Comparison of ENCODE assay signal across 16 cellular contexts in the genomic region with DNA sequence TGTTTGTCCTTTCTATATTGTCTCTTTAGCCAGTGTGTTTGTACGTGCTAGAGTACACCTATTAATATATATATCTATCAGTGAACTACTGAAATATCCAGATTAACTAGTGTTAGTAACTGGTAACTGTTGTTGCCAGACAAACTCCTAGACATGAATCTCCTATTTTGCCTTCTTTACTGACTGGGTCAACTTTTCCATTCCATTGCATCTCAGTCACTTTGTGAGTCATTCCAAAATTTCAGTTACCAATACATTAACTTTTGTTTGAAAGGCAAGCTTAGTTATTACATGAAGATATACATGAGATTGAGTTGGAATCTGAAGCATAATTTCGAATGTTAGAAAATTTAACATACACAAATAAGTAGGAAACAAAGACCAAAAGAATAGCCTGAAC. TPM values are rescaled to one million over a fixed set of nuclear protein-coding genes. Genes with fewer than 3 reads are reported as not detected.
DNase-seq lines count a peak whose midpoint lies in the region; ATAC-seq and TF ChIP-seq lines count a peak whose summit lies in the region.
"Had no signal": no experiment of that assay in that cellular context is flagged by ENCODE, and none has a peak within 500 bp of the region (broad histone marks: within the 10 kb centered on the region; RNA-seq: fewer than 3 reads in every experiment).

No MANE protein-coding gene starts in this region.

- H4K20me1 ChIP-seq in fibroblast of lung (ENCODE audit: control insufficient read depth, extremely low read depth, insufficient read depth, low read length), result no peaks in the 10 kb centered on the region

- no peaks in the 10 kb centered on the region for H3K27me3 Mint-ChIP-seq in stimulated activated naive CD8-positive, alpha-beta T cell treated with anti-CD3 and anti-CD28 coated beads, Interleukin-15, amount 100 ng/mL, for 72 hours
- H3K27me3 Mint-ChIP-seq: IgD-negative memory B cell had no signal

- peaks cover 0 to 5% of the 10 kb centered on the region in 2 donors for H3K9me3 Mint-ChIP-seq in activated naive CD4-positive, alpha-beta T cell treated with anti-CD3 and anti-CD28 coated beads, Interleukin-2, amount 50 U/mL, for 72 hours
- H3K9me3 Mint-ChIP-seq in stimulated activated naive CD8-positive, alpha-beta T cell treated with anti-CD3 and anti-CD28 coated beads, Interleukin-15, amount 100 ng/mL, for 72 hours, result no peaks in the 10 kb centered on the region
- H3K9me3 Mint-ChIP-seq: CD4-positive, CD25-positive, alpha-beta regulatory T cell; IgD-negative memory B cell; natural killer cell had no signal

- intact Hi-C loops in sigmoid colon (cut with DNase I), result no loop called here

- H3K79me2 ChIP-seq in fibroblast of lung (ENCODE audit: control insufficient read depth, insufficient read depth, low read length), result no peaks in the 10 kb centered on the region

- ATAC-seq in activated naive CD4-positive, alpha-beta T cell treated with anti-CD3 and anti-CD28 coated beads, Interleukin-2, amount 50 U/mL, for 72 hours, result peak; percentile 78 to 80
- peak; percentile 81 for ATAC-seq in stimulated activated naive CD8-positive, alpha-beta T cell treated with anti-CD3 and anti-CD28 coated beads, Interleukin-15, amount 100 ng/mL, for 72 hours
- no peak for ATAC-seq in HG03045 (IDR thresholded peaks at IDR 0.05; ENCODE audit: unreplicated experiment)
- ATAC-seq: natural killer cell had no signal

- H3K27ac Mint-ChIP-seq in activated naive CD4-positive, alpha-beta T cell treated with anti-CD3 and anti-CD28 coated beads, Interleukin-2, amount 50 U/mL, for 72 hours, result peak overlapping the region; percentile 79 to 96
- peak overlapping the region in 1 of 2 donors; percentile 91 for H3K27ac Mint-ChIP-seq in stimulated activated naive CD8-positive, alpha-beta T cell treated with anti-CD3 and anti-CD28 coated beads, Interleukin-15, amount 100 ng/mL, for 72 hours
- H3K27ac Mint-ChIP-seq: CD4-positive, CD25-positive, alpha-beta regulatory T cell; IgD-negative memory B cell; natural killer cell had no signal

- H3K4me1 ChIP-seq in fibroblast of lung (ENCODE audit: control insufficient read depth, extremely low read depth, insufficient read depth, low read length) (peaks cover 7% of the 10 kb centered on the region), sigmoid colon (no peaks in the 10 kb centered on the region)
- H3K4me1 ChIP-seq: ascending aorta, uterus had no signal

- no peaks in the 10 kb centered on the region for H3K27me3 ChIP-seq in fibroblast of lung (ENCODE audit: control insufficient read depth, insufficient read depth, low read length)
- H3K27me3 ChIP-seq in sigmoid colon, result no peaks in the 10 kb centered on the region
- H3K27me3 ChIP-seq: ascending aorta, uterus had no signal

- CTCF ChIA-PET in RWPE1 (lab: Yijun Ruan, JAX), result no interaction called here

- H3K4me1 Mint-ChIP-seq in stimulated activated naive CD8-positive, alpha-beta T cell treated with anti-CD3 and anti-CD28 coated beads, Interleukin-15, amount 100 ng/mL, for 72 hours, result peaks cover 63% of the 10 kb centered on the region

- no peak for DNase-seq in activated naive CD4-positive, alpha-beta T cell treated with anti-CD3 and anti-CD28 coated beads, Interleukin-2, amount 50 U/mL, for 72 hours (ENCODE audit: low spot score in 2 of 2)
- no peak for DNase-seq in activated naive CD4-positive, alpha-beta T cell treated with anti-CD3 and anti-CD28 coated beads, Interleukin-2, amount 50 U/mL, for 16 hours
- DNase-seq in RWPE1 (ENCODE audit: low spot score) (peak; percentile 35), fibroblast of lung (ENCODE audit: low read depth in 2 of 2) (peak; percentile 56 to 81), G401 (ENCODE audit: low spot score) (no peak), sigmoid colon (no peak)
- no peak for DNase-seq in stimulated activated naive CD8-positive, alpha-beta T cell treated with anti-CD3 and anti-CD28 coated beads, Interleukin-15, amount 100 ng/mL, for 72 hours
- DNase-seq: activated CD4-positive, alpha-beta T cell treated with anti-CD3 and anti-CD28 coated beads, Interleukin-2, amount 50 U/mL, for 1 hour; CD4-positive, CD25-positive, alpha-beta regulatory T cell; left cardiac atrium; natural killer cell; NCI-H1930; uterus had no signal

- 89% methylated on average over 2 of the region's 2 CpGs for WGBS in sigmoid colon, 2 donors

- POLR2A ChIA-PET in RWPE1 (lab: Yijun Ruan, JAX; ENCODE audit: low non-redundant PET), result no interaction called here

- H2AFZ ChIP-seq in fibroblast of lung (ENCODE audit: low read length), result no peak overlapping the region

- H3K9ac ChIP-seq in fibroblast of lung (ENCODE audit: insufficient read depth, low read length), result no peak overlapping the region

- no peak for TF ChIP-seq EP300 in sigmoid colon (IDR thresholded peaks at IDR 0.05)

- TF ChIP-seq POLR2A in sigmoid colon (IDR thresholded peaks at IDR 0.05), result no peak

- no peak for TF ChIP-seq CTCF in RWPE1 (conservative IDR thresholded peaks at IDR 0.05; ENCODE audit: low read depth)
- no peak for TF ChIP-seq CTCF in fibroblast of lung (conservative IDR thresholded peaks at IDR 0.05 in 1 of 2, IDR thresholded peaks at IDR 0.05 in 1 of 2; ENCODE audit: low read depth in 1 of 2, low read length in 2 of 2)
- TF ChIP-seq CTCF in sigmoid colon (IDR thresholded peaks at IDR 0.05), result no peak

- no peaks in the 10 kb centered on the region for H3K9me3 ChIP-seq in fibroblast of lung (ENCODE audit: control insufficient read depth, insufficient read depth, low read depth, low read length)
- no peaks in the 10 kb centered on the region for H3K9me3 ChIP-seq in sigmoid colon
- H3K9me3 ChIP-seq: ascending aorta, uterus had no signal

- H3K27ac ChIP-seq in RWPE1 (no peak overlapping the region), fibroblast of lung (ENCODE audit: insufficient read depth, low read length) (peak overlapping the region; percentile 35), sigmoid colon (no peak overlapping the region)
- H3K27ac ChIP-seq: ascending aorta, uterus had no signal

- in situ Hi-C loops in G401 (cut with HindIII; ENCODE audit: low sequenced_read_pairs), result loop anchor here (10.0 kb wide), 1 partner anchor 80 kb away; no protein-coding TSS in a partner anchor

- peaks cover 4 to 51% of the 10 kb centered on the region in 2 donors for H3K36me3 Mint-ChIP-seq in activated naive CD4-positive, alpha-beta T cell treated with anti-CD3 and anti-CD28 coated beads, Interleukin-2, amount 50 U/mL, for 72 hours

- H3K4me3 ChIP-seq in fibroblast of lung (replicated peaks in 1 of 4; ENCODE audit: control extremely low read depth in 1 of 4, insufficient read depth in 1 of 4, low read depth in 3 of 4, low read length in 4 of 4), result no peak overlapping the region
- H3K4me3 ChIP-seq in sigmoid colon, result no peak overlapping the region
- H3K4me3 ChIP-seq: ascending aorta, uterus had no signal

- peak overlapping the region; percentile 26 for H3K4me2 ChIP-seq in fibroblast of lung (ENCODE audit: extremely low read depth, insufficient read depth, low read length)

- H3K36me3 ChIP-seq in fibroblast of lung (ENCODE audit: control insufficient read depth, insufficient read depth, low read length) (no peaks in the 10 kb centered on the region), sigmoid colon (peaks cover 0 to 15% (median 0%) of the 10 kb centered on the region in 4 donors)
- H3K36me3 ChIP-seq: uterus had no signal

- H3K4me3 Mint-ChIP-seq in stimulated activated naive CD8-positive, alpha-beta T cell treated with anti-CD3 and anti-CD28 coated beads, Interleukin-15, amount 100 ng/mL, for 72 hours, result peak overlapping the region in 1 of 2 donors; percentile 24
- H3K4me3 Mint-ChIP-seq: IgD-negative memory B cell, natural killer cell had no signal

RNA-seq across cellular contexts. Expression of a gene that starts 51.4 kb away (rescaled TPM):
- 10 to 100 TPM; 72.9 to 74.2 TPM for total RNA-seq in activated naive CD4-positive, alpha-beta T cell treated with anti-CD3 and anti-CD28 coated beads, Interleukin-2, amount 50 U/mL, for 72 hours
- total RNA-seq in fibroblast of lung (39.8 and 40.3 TPM in 2 replicates), sigmoid colon (10 to 100 TPM; 34.6 to 45.5 (median 35.3) TPM)
- polyA plus RNA-seq in fibroblast of lung (16.2 and 27.4 TPM in 2 replicates), sigmoid colon (10 to 100 TPM in 1 of 3 donors, 1 to 10 TPM in 2; 1.8 to 10.7 (median 2.5) TPM)
- 9.0 and 12.9 TPM in 2 replicates for polyA plus RNA-seq in fibroblast of lung (2012)
- 5.0 and 5.4 TPM in 2 replicates for polyA minus RNA-seq in fibroblast of lung (ENCODE audit: low replicate concordance)
- 24.3 and 25.6 TPM in 2 replicates for total RNA-seq in G401 (2014; rRNA removed; shearing (Covaris generic))

Comparison
In these comparisons a context has a peak if more than half of its experiments do, and no peak if none do; other contexts are left out.
1. DNase-seq: peak in RWPE1 (single experiment) and fibroblast of lung (2 of 2); none in activated naive CD4-positive, alpha-beta T cell treated with anti-CD3 and anti-CD28 coated beads, Interleukin-2, amount 50 U/mL, for 72 hours (0 of 2), activated naive CD4-positive, alpha-beta T cell treated with anti-CD3 and anti-CD28 coated beads, Interleukin-2, amount 50 U/mL, for 16 hours (single experiment), stimulated activated naive CD8-positive, alpha-beta T cell treated with anti-CD3 and anti-CD28 coated beads, Interleukin-15, amount 100 ng/mL, for 72 hours (0 of 2), G401 (single experiment) and sigmoid colon (single experiment).